Comparison of ENCODE assay signal across 23 cellular contexts in genomic region chr2:215365184-215365658, GRCh38. TPM values are rescaled to one million over a fixed set of nuclear protein-coding genes. Genes with fewer than 3 reads are reported as not detected.
A peak's percentile ranks its signal among the peaks of the same experiment; 100 is the strongest.
DNase-seq lines count a peak whose midpoint lies in the region; ATAC-seq, FAIRE-seq and TF ChIP-seq lines count a peak whose summit lies in the region.
"Had no signal": no experiment of that assay in that cellular context is flagged by ENCODE, and none has a peak within 500 bp of the region (broad histone marks: within the 10 kb centered on the region; RNA-seq: fewer than 3 reads in every experiment).

No MANE protein-coding gene starts in this region.

- no peaks in the 10 kb centered on the region for H3K27me3 ChIP-seq in lower lobe of right lung (ENCODE audit: low read depth)
- H3K27me3 ChIP-seq: BE2C, MG63, tibial nerve had no signal

- H3K9me3 ChIP-seq in lower lobe of right lung, result no peaks in the 10 kb centered on the region
- H3K9me3 ChIP-seq: BE2C, MG63, tibial nerve had no signal

- intact Hi-C loops in lower lobe of right lung (cut with DNase I), result no loop called here

- H3K27ac ChIP-seq in lower lobe of right lung, result no peak overlapping the region
- H3K27ac ChIP-seq: tibial nerve, VCaP had no signal

- FAIRE-seq in HTR-8/SVneo (lab: Jason Lieb, UNC), result peak; percentile 9
- FAIRE-seq: D721Med, kidney had no signal

- no peak overlapping the region for H3K4me3 ChIP-seq in lower lobe of right lung
- H3K4me3 ChIP-seq: MG63, tibial nerve had no signal

- peak; percentile 61 for ATAC-seq in GM18508 (IDR thresholded peaks at IDR 0.05; ENCODE audit: insufficient read depth, unreplicated experiment)
- ATAC-seq in GM21619 (IDR thresholded peaks at IDR 0.05; ENCODE audit: unreplicated experiment), result peak; percentile 49
- ATAC-seq in lower lobe of right lung, result no peak
- ATAC-seq: activated T-cell treated with anti-CD3 and anti-CD28 coated beads, Interleukin-2, amount 50 U/mL, for 4 hours; stimulated activated memory B cell treated with anti-CD40 and anti-IgM and Interleukin-4, amounts not matched to agents 10 μg/mL and 1 μg/mL and 100 μg/mL, for 72 hours; T-cell had no signal

- no peaks in the 10 kb centered on the region for H3K4me1 ChIP-seq in lower lobe of right lung
- H3K4me1 ChIP-seq: tibial nerve had no signal

- DNase-seq in HTR-8/SVneo (ENCODE audit: insufficient read length, low spot score) (no peak), iris pigment epithelial cell (ENCODE audit: low read depth) (peak; percentile 16), DMS53 (lab: John Stamatoyannopoulos, UW) (no peak), H4 (ENCODE audit: low spot score) (no peak), lower lobe of right lung (no peak), DMS153 treated with DMSO at 0.1 percent for 48 hours (lab: John Stamatoyannopoulos, UW; ENCODE audit: unreplicated experiment) (no peak)
- DNase-seq: activated CD4-positive, alpha-beta memory T cell treated with anti-CD3 and anti-CD28 coated beads for 36 hours; activated T-cell treated with anti-CD3 and anti-CD28 coated beads, Interleukin-2, amount 50 U/mL, for 4 hours; BE2C; effector CD4-positive, alpha-beta T cell; GOT3; hippocampal formation; kidney; MG63; NCI-H1694 treated with DMSO at 0.1 percent for 48 hours; NCI-H446; T-cell had no signal

- TF ChIP-seq CTCF in lower lobe of right lung (IDR thresholded peaks at IDR 0.05), result no peak

- H3K36me3 ChIP-seq in lower lobe of right lung, result peaks cover 84% of the 10 kb centered on the region

RNA-seq across cellular contexts. Expression of gene ATIC, which starts 53.4 kb away (rescaled TPM):
- 24.5 and 31.2 TPM in 2 replicates for total RNA-seq in H4 (2014; rRNA removed; shearing (Covaris generic))
- 65.5 TPM for total RNA-seq in lower lobe of right lung

Comparison
In these comparisons a context has a peak if more than half of its experiments do, and no peak if none do; other contexts are left out.
1. ATAC-seq: peak in GM18508 (single experiment) and GM21619 (single experiment); none in lower lobe of right lung (0 of 2).